In genomic region chr10:16640153-16640552, GRCh38 we compare ENCODE assay signal across 33 cellular contexts.
"Had no signal": no experiment of that assay in that cellular context is flagged by ENCODE, and none has a peak within 500 bp of the region (broad histone marks: within the 10 kb centered on the region; RNA-seq: fewer than 3 reads in every experiment).

No MANE protein-coding gene starts in this region.

- H3K4me1 ChIP-seq: breast epithelium, esophagus squamous epithelium had no signal

- H3K27ac Mint-ChIP-seq: activated B cell treated with CpG ODN at 0.5 μM for 24 hours; activated CD8-positive, alpha-beta T cell treated with anti-CD3 and anti-CD28 coated beads for 36 hours; activated naive CD8-positive, alpha-beta T cell treated with anti-CD3 and anti-CD28 coated beads, Interleukin-2, amount 10 ng/mL, durations not matched to agents 7 days and 5 days; activated T-helper 1 cell treated with anti-CD3 and anti-CD28 coated beads, Interleukin-12 subunit alpha, Interleukin-12 subunit beta, Interleukin-2, Interleukin-4 antibody, amounts not matched to agents 30 ng/mL and 10 ng/mL and 1 ng/mL, durations not matched to agents 14 hours and 24 hours and 36 hours; activated T-helper 2 cell treated with anti-CD3 and anti-CD28 coated beads, Interferon-gamma antibody, Interleukin-2, Interleukin-4, amounts not matched to agents 10 μg/mL and 5 μg/mL and 100 μg/mL, durations not matched to agents 14 hours and 24 hours and 36 hours; brain; dendritic cell treated with granulocyte-macrophage colony-stimulating factor and Interleukin-4, amounts not matched to agents 40 ng/mL and 50 ng/mL, for 4 days; effector memory CD8-positive, alpha-beta T cell; T-helper 17 cell; T-helper 2 cell treated with Interferon-gamma antibody and Interleukin-4, amounts not matched to agents 5 μg/mL and 100 μg/mL, for 36 hours had no signal

- H3K27ac ChIP-seq: ascending aorta, breast epithelium, cardiac muscle cell, coronary artery, dorsolateral prefrontal cortex, epithelial cell of prostate, esophagus squamous epithelium, WERI-Rb-1 had no signal

- H3K9me3 ChIP-seq: ascending aorta, breast epithelium, esophagus squamous epithelium had no signal

- H3K4me3 ChIP-seq: ascending aorta, breast epithelium, cardiac muscle cell, coronary artery, dorsolateral prefrontal cortex, esophagus squamous epithelium had no signal

- H3K4me3 Mint-ChIP-seq: activated B cell treated with CpG ODN at 0.5 μM for 24 hours; activated CD8-positive, alpha-beta T cell treated with anti-CD3 and anti-CD28 coated beads for 36 hours; activated naive CD8-positive, alpha-beta T cell treated with anti-CD3 and anti-CD28 coated beads, Interleukin-2, amount 10 ng/mL, durations not matched to agents 7 days and 5 days; activated T-helper 1 cell treated with anti-CD3 and anti-CD28 coated beads, Interleukin-12 subunit alpha, Interleukin-12 subunit beta, Interleukin-2, Interleukin-4 antibody, amounts not matched to agents 30 ng/mL and 10 ng/mL and 1 ng/mL, durations not matched to agents 14 hours and 24 hours and 36 hours; brain; central memory CD8-positive, alpha-beta T cell; dendritic cell treated with granulocyte-macrophage colony-stimulating factor and Interleukin-4, amounts not matched to agents 40 ng/mL and 50 ng/mL, for 4 days; effector memory CD8-positive, alpha-beta T cell; T-helper 17 cell; T-helper 2 cell treated with Interferon-gamma antibody and Interleukin-4, amounts not matched to agents 5 μg/mL and 100 μg/mL, for 36 hours had no signal

- H3K36me3 Mint-ChIP-seq: activated naive CD4-positive, alpha-beta T cell treated with anti-CD3 and anti-CD28 coated beads, Interleukin-2, amount 50 U/mL, for 72 hours; activated naive CD8-positive, alpha-beta T cell treated with anti-CD3 and anti-CD28 coated beads, Interleukin-2, amount 10 ng/mL, durations not matched to agents 7 days and 5 days; brain had no signal

- H3K27me3 ChIP-seq: ascending aorta, breast epithelium, cardiac muscle cell, dorsolateral prefrontal cortex, esophagus squamous epithelium had no signal

- DNase-seq: activated B cell treated with CpG ODN at 0.5 μM for 24 hours; activated CD4-positive, alpha-beta T cell treated with anti-CD3 and anti-CD28 coated beads for 48 hours; activated CD4-positive, alpha-beta T cell treated with anti-CD3 and anti-CD28 coated beads, Interleukin-2, amount 50 U/mL, for 1 hour; activated CD4-positive, alpha-beta T cell treated with anti-CD3 and anti-CD28 coated beads, Interleukin-2, amount 50 U/mL, for 48 hours; activated CD8-positive, alpha-beta memory T cell treated with anti-CD3 and anti-CD28 coated beads for 24 hours; activated CD8-positive, alpha-beta T cell treated with anti-CD3 and anti-CD28 coated beads for 36 hours; activated effector memory CD4-positive, alpha-beta T cell treated with anti-CD3 and anti-CD28 coated beads, Interleukin-2, amount 50 U/mL, for 16 hours; activated naive CD8-positive, alpha-beta T cell treated with anti-CD3 and anti-CD28 coated beads, Interleukin-2, amount 10 ng/mL, durations not matched to agents 7 days and 5 days; activated T-cell treated with anti-CD3 and anti-CD28 coated beads, Interleukin-2, amount 50 U/mL, for 1 hour; activated T-cell treated with anti-CD3 and anti-CD28 coated beads, Interleukin-2, amount 50 U/mL, for 48 hours; dorsolateral prefrontal cortex; effector CD4-positive, alpha-beta T cell; effector memory CD8-positive, alpha-beta T cell; esophagus squamous epithelium; foreskin melanocyte; head of caudate nucleus; T-helper 1 cell; T-helper 17 cell; T1000; WERI-Rb-1 had no signal

- H3K4me1 Mint-ChIP-seq: activated B cell treated with CpG ODN at 0.5 μM for 24 hours; activated naive CD8-positive, alpha-beta T cell treated with anti-CD3 and anti-CD28 coated beads, Interleukin-2, amount 10 ng/mL, durations not matched to agents 7 days and 5 days; brain had no signal

- H3K36me3 ChIP-seq: breast epithelium, esophagus squamous epithelium, WERI-Rb-1 had no signal

- ATAC-seq: activated CD4-positive, CD25-positive, alpha-beta regulatory T cell treated with anti-CD3 and anti-CD28 coated beads, Interleukin-2, amount 50 U/mL, for 24 hours; activated CD8-positive, alpha-beta T cell treated with anti-CD3 and anti-CD28 coated beads for 36 hours; activated naive CD4-positive, alpha-beta T cell treated with anti-CD3 and anti-CD28 coated beads, Interleukin-2, amount 50 U/mL, for 72 hours; effector memory CD8-positive, alpha-beta T cell; T-helper 17 cell had no signal

- H3K27me3 Mint-ChIP-seq: activated B cell treated with CpG ODN at 0.5 μM for 24 hours; activated CD8-positive, alpha-beta T cell treated with anti-CD3 and anti-CD28 coated beads for 36 hours; activated naive CD8-positive, alpha-beta T cell treated with anti-CD3 and anti-CD28 coated beads, Interleukin-2, amount 10 ng/mL, durations not matched to agents 7 days and 5 days; brain; central memory CD8-positive, alpha-beta T cell; dendritic cell treated with granulocyte-macrophage colony-stimulating factor and Interleukin-4, amounts not matched to agents 40 ng/mL and 50 ng/mL, for 4 days; effector memory CD8-positive, alpha-beta T cell; T-helper 17 cell had no signal

- H3K9me3 Mint-ChIP-seq: activated B cell treated with CpG ODN at 0.5 μM for 24 hours; activated CD8-positive, alpha-beta T cell treated with anti-CD3 and anti-CD28 coated beads for 36 hours; activated naive CD4-positive, alpha-beta T cell treated with anti-CD3 and anti-CD28 coated beads, Interleukin-2, amount 50 U/mL, for 72 hours; activated naive CD8-positive, alpha-beta T cell treated with anti-CD3 and anti-CD28 coated beads, Interleukin-2, amount 10 ng/mL, durations not matched to agents 7 days and 5 days; activated T-helper 1 cell treated with anti-CD3 and anti-CD28 coated beads, Interleukin-12 subunit alpha, Interleukin-12 subunit beta, Interleukin-2, Interleukin-4 antibody, amounts not matched to agents 30 ng/mL and 10 ng/mL and 1 ng/mL, durations not matched to agents 14 hours and 24 hours and 36 hours; activated T-helper 2 cell treated with anti-CD3 and anti-CD28 coated beads, Interferon-gamma antibody, Interleukin-2, Interleukin-4, amounts not matched to agents 10 μg/mL and 5 μg/mL and 100 μg/mL, durations not matched to agents 14 hours and 24 hours and 36 hours; brain; central memory CD8-positive, alpha-beta T cell; dendritic cell treated with granulocyte-macrophage colony-stimulating factor and Interleukin-4, amounts not matched to agents 40 ng/mL and 50 ng/mL, for 4 days; effector memory CD8-positive, alpha-beta T cell; T-helper 2 cell treated with Interferon-gamma antibody and Interleukin-4, amounts not matched to agents 5 μg/mL and 100 μg/mL, for 36 hours had no signal
